In genomic region chr4:176186721-176187395, GRCh38 we compare ENCODE assay signal across 2 cellular contexts.
TF ChIP-seq lines count a peak whose summit lies in the region.

No MANE protein-coding gene starts in this region.

TF ChIP-seq in HCT116, 20 proteins besides CTCF, POLR2A, EP300 and RAD21 (continued from another document):
- TF ChIP-seq ZFX (IDR thresholded peaks at IDR 0.05) (no peak), CEBPB (IDR thresholded peaks at IDR 0.05; ENCODE audit: low read depth) (no peak), ELF1 (IDR thresholded peaks at IDR 0.05; ENCODE audit: borderline replicate concordance, low read depth) (no peak), CBX3 (IDR thresholded peaks at IDR 0.05; ENCODE audit: low read depth) (no peak), SP1 (IDR thresholded peaks at IDR 0.05; ENCODE audit: low read depth) (no peak)
- TF ChIP-seq, protein P1, sequence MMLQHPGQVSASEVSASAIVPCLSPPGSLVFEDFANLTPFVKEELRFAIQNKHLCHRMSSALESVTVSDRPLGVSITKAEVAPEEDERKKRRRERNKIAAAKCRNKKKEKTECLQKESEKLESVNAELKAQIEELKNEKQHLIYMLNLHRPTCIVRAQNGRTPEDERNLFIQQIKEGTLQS (IDR thresholded peaks at IDR 0.05), result no peak
- TF ChIP-seq, protein P2, sequence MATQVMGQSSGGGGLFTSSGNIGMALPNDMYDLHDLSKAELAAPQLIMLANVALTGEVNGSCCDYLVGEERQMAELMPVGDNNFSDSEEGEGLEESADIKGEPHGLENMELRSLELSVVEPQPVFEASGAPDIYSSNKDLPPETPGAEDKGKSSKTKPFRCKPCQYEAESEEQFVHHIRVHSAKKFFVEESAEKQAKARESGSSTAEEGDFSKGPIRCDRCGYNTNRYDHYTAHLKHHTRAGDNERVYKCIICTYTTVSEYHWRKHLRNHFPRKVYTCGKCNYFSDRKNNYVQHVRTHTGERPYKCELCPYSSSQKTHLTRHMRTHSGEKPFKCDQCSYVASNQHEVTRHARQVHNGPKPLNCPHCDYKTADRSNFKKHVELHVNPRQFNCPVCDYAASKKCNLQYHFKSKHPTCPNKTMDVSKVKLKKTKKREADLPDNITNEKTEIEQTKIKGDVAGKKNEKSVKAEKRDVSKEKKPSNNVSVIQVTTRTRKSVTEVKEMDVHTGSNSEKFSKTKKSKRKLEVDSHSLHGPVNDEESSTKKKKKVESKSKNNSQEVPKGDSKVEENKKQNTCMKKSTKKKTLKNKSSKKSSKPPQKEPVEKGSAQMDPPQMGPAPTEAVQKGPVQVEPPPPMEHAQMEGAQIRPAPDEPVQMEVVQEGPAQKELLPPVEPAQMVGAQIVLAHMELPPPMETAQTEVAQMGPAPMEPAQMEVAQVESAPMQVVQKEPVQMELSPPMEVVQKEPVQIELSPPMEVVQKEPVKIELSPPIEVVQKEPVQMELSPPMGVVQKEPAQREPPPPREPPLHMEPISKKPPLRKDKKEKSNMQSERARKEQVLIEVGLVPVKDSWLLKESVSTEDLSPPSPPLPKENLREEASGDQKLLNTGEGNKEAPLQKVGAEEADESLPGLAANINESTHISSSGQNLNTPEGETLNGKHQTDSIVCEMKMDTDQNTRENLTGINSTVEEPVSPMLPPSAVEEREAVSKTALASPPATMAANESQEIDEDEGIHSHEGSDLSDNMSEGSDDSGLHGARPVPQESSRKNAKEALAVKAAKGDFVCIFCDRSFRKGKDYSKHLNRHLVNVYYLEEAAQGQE (IDR thresholded peaks at IDR 0.05; ENCODE audit: low read depth), result no peak

TF ChIP-seq in WTC11, 78 proteins besides CTCF, POLR2A, EP300 and RAD21 (continued from another document):
- TF ChIP-seq, protein P3, sequence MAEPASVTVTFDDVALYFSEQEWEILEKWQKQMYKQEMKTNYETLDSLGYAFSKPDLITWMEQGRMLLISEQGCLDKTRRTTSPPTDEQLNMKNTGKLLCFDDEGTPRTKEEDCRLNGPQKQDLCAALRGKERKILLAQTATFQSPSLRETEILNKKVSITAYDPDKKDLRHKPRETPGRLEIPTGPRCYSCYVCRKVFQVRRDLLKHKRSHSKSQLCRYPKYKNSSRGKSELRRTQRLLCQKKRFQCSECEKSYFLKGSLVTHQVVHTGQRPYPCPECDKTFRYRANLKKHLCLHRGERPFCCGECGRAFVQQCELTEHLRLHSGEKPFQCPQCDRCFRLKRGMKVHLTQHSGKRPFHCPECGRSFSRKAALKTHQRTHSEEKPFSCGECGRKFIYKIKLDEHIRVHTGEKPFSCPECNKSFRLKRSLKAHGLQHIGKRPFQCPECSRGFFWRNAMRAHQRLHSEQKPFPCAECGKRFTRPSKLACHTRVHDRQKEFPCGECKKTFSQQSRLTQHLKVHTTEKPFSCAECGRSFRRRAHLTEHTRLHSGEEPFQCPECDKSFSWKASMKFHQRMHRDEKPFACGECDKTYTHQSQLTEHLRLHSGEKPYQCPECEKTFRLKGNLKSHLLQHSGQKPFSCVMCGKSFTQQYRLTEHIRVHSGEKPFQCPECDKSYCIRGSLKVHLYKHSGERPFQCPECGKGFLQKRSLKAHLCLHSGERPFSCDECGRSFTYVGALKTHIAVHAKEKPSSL (CRISPR knock-in tag; conservative IDR thresholded peaks at IDR 0.05), result no peak
- TF ChIP-seq GTF2I (CRISPR knock-in tag; conservative IDR thresholded peaks at IDR 0.05) (no peak), CBFB (CRISPR knock-in tag; IDR thresholded peaks at IDR 0.05; ENCODE audit: low read depth) (no peak)
